ENCODE assay signal across 1 cellular context in the genomic region with DNA sequence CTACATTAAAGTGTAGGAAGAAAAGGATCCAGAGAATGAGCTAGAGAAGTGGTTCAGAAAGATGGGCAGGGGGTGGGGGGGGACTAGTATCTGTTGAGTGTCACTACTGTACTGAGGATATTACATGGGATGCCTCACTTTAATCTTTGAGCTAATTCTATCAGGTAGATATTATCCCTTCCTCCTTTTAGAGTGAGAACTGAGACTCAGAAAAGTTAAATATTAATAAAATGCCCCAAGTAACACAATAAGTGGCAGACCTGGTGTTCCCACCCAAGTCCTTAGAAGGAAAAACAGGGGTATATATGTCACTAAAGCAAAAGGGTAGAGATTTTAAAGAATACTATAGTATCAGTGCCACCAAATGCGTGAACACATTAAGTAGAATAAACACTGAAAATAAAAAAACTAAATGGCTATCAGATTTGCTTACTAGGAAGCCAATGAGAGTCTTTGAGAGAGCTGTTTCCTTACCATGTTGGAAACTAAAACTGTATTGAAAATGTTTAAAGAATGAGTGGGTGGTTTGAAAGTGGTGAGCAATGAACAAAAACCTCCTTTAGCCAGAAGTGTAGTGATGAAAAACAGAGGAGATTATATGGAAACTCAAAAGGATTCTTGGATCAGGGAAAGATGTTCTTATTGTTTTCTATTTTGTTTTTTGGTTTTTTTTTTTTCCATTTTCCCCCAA.
TF ChIP-seq lines count a peak whose summit lies in the region.

No MANE protein-coding gene starts in this region.

TF ChIP-seq in HepG2, 621 proteins besides CTCF, POLR2A, EP300 and RAD21:
- TF ChIP-seq ZNF513 (CRISPR knock-in tag; conservative IDR thresholded peaks at IDR 0.05), result no peak
- no peak for TF ChIP-seq ZSCAN22 (CRISPR knock-in tag; IDR thresholded peaks at IDR 0.05)
- TF ChIP-seq ONECUT2 (CRISPR knock-in tag; IDR thresholded peaks at IDR 0.05), result no peak
- no peak for TF ChIP-seq ZBTB33 (CRISPR knock-in tag; IDR thresholded peaks at IDR 0.05)
- TF ChIP-seq, protein P1, sequence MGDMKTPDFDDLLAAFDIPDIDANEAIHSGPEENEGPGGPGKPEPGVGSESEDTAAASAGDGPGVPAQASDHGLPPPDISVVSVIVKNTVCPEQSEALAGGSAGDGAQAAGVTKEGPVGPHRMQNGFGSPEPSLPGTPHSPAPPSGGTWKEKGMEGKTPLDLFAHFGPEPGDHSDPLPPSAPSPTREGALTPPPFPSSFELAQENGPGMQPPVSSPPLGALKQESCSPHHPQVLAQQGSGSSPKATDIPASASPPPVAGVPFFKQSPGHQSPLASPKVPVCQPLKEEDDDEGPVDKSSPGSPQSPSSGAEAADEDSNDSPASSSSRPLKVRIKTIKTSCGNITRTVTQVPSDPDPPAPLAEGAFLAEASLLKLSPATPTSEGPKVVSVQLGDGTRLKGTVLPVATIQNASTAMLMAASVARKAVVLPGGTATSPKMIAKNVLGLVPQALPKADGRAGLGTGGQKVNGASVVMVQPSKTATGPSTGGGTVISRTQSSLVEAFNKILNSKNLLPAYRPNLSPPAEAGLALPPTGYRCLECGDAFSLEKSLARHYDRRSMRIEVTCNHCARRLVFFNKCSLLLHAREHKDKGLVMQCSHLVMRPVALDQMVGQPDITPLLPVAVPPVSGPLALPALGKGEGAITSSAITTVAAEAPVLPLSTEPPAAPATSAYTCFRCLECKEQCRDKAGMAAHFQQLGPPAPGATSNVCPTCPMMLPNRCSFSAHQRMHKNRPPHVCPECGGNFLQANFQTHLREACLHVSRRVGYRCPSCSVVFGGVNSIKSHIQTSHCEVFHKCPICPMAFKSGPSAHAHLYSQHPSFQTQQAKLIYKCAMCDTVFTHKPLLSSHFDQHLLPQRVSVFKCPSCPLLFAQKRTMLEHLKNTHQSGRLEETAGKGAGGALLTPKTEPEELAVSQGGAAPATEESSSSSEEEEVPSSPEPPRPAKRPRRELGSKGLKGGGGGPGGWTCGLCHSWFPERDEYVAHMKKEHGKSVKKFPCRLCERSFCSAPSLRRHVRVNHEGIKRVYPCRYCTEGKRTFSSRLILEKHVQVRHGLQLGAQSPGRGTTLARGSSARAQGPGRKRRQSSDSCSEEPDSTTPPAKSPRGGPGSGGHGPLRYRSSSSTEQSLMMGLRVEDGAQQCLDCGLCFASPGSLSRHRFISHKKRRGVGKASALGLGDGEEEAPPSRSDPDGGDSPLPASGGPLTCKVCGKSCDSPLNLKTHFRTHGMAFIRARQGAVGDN (CRISPR knock-in tag; IDR thresholded peaks at IDR 0.05), result no peak
- no peak for TF ChIP-seq ZNF549 (CRISPR knock-in tag; IDR thresholded peaks at IDR 0.05)
- no peak for TF ChIP-seq IRX3 (CRISPR knock-in tag; IDR thresholded peaks at IDR 0.05; ENCODE audit: borderline replicate concordance, low read depth)
- TF ChIP-seq YEATS2 (CRISPR knock-in tag; IDR thresholded peaks at IDR 0.05; ENCODE audit: borderline replicate concordance), result no peak
- TF ChIP-seq ZBTB2 (CRISPR knock-in tag; IDR thresholded peaks at IDR 0.05; ENCODE audit: low read depth), result no peak
- TF ChIP-seq ZBTB7A (CRISPR knock-in tag; IDR thresholded peaks at IDR 0.05), result no peak
- no peak for TF ChIP-seq MEF2D (CRISPR knock-in tag; IDR thresholded peaks at IDR 0.05)
- no peak for TF ChIP-seq SAFB2 (CRISPR knock-in tag; IDR thresholded peaks at IDR 0.05; ENCODE audit: borderline replicate concordance, low read depth)
- TF ChIP-seq KLF9 (CRISPR knock-in tag; IDR thresholded peaks at IDR 0.05; ENCODE audit: low read depth), result no peak
- TF ChIP-seq ZNF615 (CRISPR knock-in tag; IDR thresholded peaks at IDR 0.05; ENCODE audit: borderline replicate concordance), result no peak
- TF ChIP-seq, protein P2, sequence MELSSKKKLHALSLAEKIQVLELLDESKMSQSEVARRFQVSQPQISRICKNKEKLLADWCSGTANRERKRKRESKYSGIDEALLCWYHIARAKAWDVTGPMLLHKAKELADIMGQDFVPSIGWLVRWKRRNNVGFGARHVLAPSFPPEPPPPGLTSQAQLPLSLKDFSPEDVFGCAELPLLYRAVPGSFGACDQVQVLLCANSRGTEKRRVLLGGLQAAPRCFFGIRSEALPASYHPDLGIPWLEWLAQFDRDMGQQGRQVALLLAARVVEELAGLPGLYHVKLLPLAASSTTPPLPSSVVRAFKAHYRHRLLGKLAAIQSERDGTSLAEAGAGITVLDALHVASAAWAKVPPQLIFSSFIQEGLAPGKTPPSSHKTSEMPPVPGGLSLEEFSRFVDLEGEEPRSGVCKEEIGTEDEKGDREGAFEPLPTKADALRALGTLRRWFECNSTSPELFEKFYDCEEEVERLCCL (CRISPR knock-in tag; IDR thresholded peaks at IDR 0.05; ENCODE audit: borderline replicate concordance), result no peak
- TF ChIP-seq ZNF121 (CRISPR knock-in tag; IDR thresholded peaks at IDR 0.05), result no peak
